ENCODE assay signal across 22 cellular contexts in the genomic region with DNA sequence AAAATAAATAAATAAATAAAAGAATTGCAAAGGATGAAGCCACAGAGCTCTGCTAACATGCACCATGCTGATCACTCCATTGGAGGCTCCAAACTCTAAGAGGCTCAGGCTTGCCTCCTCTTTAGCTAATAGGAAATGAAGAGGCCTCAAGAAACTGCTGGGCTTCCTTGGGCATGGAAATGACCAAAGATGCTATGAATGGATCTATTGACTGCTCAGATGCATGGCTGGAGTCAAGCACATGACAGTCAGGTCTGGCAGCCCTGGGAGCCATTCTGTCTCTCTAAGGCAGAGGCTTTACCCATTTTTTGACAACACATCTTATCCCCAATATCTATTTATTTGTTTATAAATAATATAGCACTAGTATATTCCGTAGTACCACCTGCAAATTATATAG. TPM values are rescaled to one million over a fixed set of nuclear protein-coding genes. Genes with fewer than 3 reads are reported as not detected.
"Had no signal": no experiment of that assay in that cellular context is flagged by ENCODE, and none has a peak within 500 bp of the region (broad histone marks: within the 10 kb centered on the region; RNA-seq: fewer than 3 reads in every experiment).

No MANE protein-coding gene starts in this region.

- ATAC-seq: K562 had no signal

- H3K9ac ChIP-seq: KMS-11, SK-N-SH had no signal

- H3K27me3 ChIP-seq: SJSA1 had no signal

- DNase-seq: Kasumi-1, MM.1S, NCI-H1092 treated with DMSO at 0.1 percent for 48 hours, NCI-H1436, NCI-H1694, NCI-H187 treated with DMSO at 0.1 percent for 48 hours, NCI-H2029 treated with DMSO at 0.1 percent for 48 hours, NCI-H2227 treated with DMSO at 0.1 percent for 48 hours, NCI-H524, NCI-H526 treated with DMSO at 0.1 percent for 48 hours, NCI-H748 treated with DMSO at 0.1 percent for 48 hours, Right ventricle myocardium superior, RPMI8226, SIG-M5, SK-N-SH had no signal

- H3K4me2 ChIP-seq: KMS-11, SK-N-SH had no signal

- H3K4me1 ChIP-seq: SJSA1 had no signal

- FAIRE-seq: HTR-8/SVneo, K562, RCC 7860 had no signal

- H3K4me3 ChIP-seq: K562, SJSA1 had no signal

- H3K36me3 ChIP-seq: SJSA1 had no signal

- H3K9me3 ChIP-seq: SJSA1, SK-N-SH had no signal

- H3K27ac ChIP-seq: HL-60, KMS-11, SJSA1 had no signal

RNA-seq across cellular contexts. Expression of a gene that starts 5.3 kb away (rescaled TPM):
- total RNA-seq: NCI-H460 had no signal
- polyA plus RNA-seq: SK-N-SH had no signal
